In the genomic region with DNA sequence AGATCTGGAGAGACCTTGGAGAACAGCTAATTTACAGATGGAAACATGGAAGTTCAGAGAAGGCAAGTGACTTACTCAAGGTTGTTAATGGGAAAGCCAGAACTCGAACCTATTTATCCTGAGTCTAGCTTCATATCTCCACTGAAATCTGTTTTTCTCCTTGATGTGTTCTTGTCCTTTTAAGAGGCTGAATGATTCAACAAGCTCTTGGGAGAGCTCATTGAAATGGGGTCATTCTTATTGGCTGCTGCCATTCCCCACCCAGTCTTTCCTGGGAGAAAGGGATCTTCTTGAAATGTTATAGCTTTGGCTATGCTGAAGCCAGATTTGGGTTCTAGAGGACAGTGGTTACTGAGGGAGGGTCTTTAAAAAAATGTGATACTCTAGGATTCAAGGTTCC, we compare ENCODE assay signal across 38 cellular contexts. TPM values are rescaled to one million over a fixed set of nuclear protein-coding genes. Genes with fewer than 3 reads are reported as not detected.
"Had no signal": no experiment of that assay in that cellular context is flagged by ENCODE, and none has a peak within 500 bp of the region (broad histone marks: within the 10 kb centered on the region; RNA-seq: fewer than 3 reads in every experiment).

No MANE protein-coding gene starts in this region.

- H3K27me3 ChIP-seq: adrenal gland, body of pancreas, brain microvascular endothelial cell, breast epithelium, cardiac muscle cell had no signal

- ATAC-seq: activated CD8-positive, alpha-beta T cell treated with anti-CD3 and anti-CD28 coated beads for 36 hours; activated naive CD4-positive, alpha-beta T cell treated with anti-CD3 and anti-CD28 coated beads, Interleukin-2, amount 50 U/mL, for 72 hours; activated T-cell treated with anti-CD3 and anti-CD28 coated beads, Interleukin-2, amount 50 U/mL, for 4 hours; activated T-cell treated with anti-CD3 and anti-CD28 coated beads, Interleukin-2, amount 50 U/mL, for 72 hours; activated T-helper 17 cell treated with anti-CD3 and anti-CD28 coated beads, Interleukin-2, amount 50 U/mL, for 72 hours; body of pancreas had no signal

- H3K9me3 ChIP-seq: adrenal gland, body of pancreas, breast epithelium had no signal

- H3K27ac ChIP-seq: adrenal gland, body of pancreas, brain microvascular endothelial cell, breast epithelium, cardiac muscle cell, VCaP had no signal

- H3K4me1 ChIP-seq: adrenal gland, body of pancreas, breast epithelium had no signal

- FAIRE-seq: astrocyte, TTC549 had no signal

- DNase-seq: activated B cell treated with CpG ODN at 0.5 μM for 24 hours; activated CD4-positive, alpha-beta memory T cell treated with anti-CD3 and anti-CD28 coated beads for 36 hours; activated CD4-positive, alpha-beta T cell treated with anti-CD3 and anti-CD28 coated beads for 4 hours; activated CD4-positive, alpha-beta T cell treated with anti-CD3 and anti-CD28 coated beads, Interleukin-2, amount 10 ng/mL, durations not matched to agents 24 days and 14 days; activated CD4-positive, alpha-beta T cell treated with anti-CD3 and anti-CD28 coated beads, Interleukin-2, amount 50 U/mL, for 1 hour; activated CD4-positive, alpha-beta T cell treated with anti-CD3 and anti-CD28 coated beads, Interleukin-2, amount 50 U/mL, for 4 hours; activated CD4-positive, CD25-positive, alpha-beta regulatory T cell treated with anti-CD3 and anti-CD28 coated beads, Interleukin-2, amount 50 U/mL, for 72 hours; activated CD8-positive, alpha-beta memory T cell treated with anti-CD3 and anti-CD28 coated beads, Interleukin-2, amount 50 U/mL, for 4 hours; activated CD8-positive, alpha-beta T cell treated with anti-CD3 and anti-CD28 coated beads for 36 hours; activated effector memory CD4-positive, alpha-beta T cell treated with anti-CD3 and anti-CD28 coated beads, Interleukin-2, amount 50 U/mL, for 16 hours; activated gamma-delta T cell treated with Interleukin-2 at 50 U/mL for 16 hours; activated naive CD4-positive, alpha-beta T cell; activated naive CD4-positive, alpha-beta T cell treated with anti-CD3 and anti-CD28 coated beads for 36 hours; activated naive CD4-positive, alpha-beta T cell treated with anti-CD3 and anti-CD28 coated beads, Interleukin-2, amount 50 U/mL, for 16 hours; activated naive CD8-positive, alpha-beta T cell treated with anti-CD3 and anti-CD28 coated beads for 36 hours; activated T-cell treated with anti-CD3 and anti-CD28 coated beads for 4 hours; activated T-cell treated with anti-CD3 and anti-CD28 coated beads, Interleukin-2, amount 50 U/mL, for 1 hour; activated T-cell treated with anti-CD3 and anti-CD28 coated beads, Interleukin-2, amount 50 U/mL, for 4 hours; activated T-cell treated with anti-CD3 and anti-CD28 coated beads, Interleukin-2, amount 50 U/mL, for 72 hours; adrenal gland; amniotic stem cell; aorta; body of pancreas; caudate nucleus; cerebellar nuclear complex; T-helper 1 cell; T-helper 2 cell; T-helper 9 cell had no signal

- H3K36me3 ChIP-seq: adrenal gland, brain microvascular endothelial cell, breast epithelium, cardiac muscle cell had no signal

- H3K4me3 ChIP-seq: adrenal gland, body of pancreas, breast epithelium, cardiac muscle cell had no signal

RNA-seq across cellular contexts. Expression of gene RTP1, which starts 41.0 kb away (rescaled TPM):
- total RNA-seq: activated B cell treated with CpG ODN at 0.5 μM for 24 hours; activated CD4-positive, alpha-beta memory T cell treated with anti-CD3 and anti-CD28 coated beads for 36 hours; activated CD4-positive, alpha-beta T cell treated with anti-CD3 and anti-CD28 coated beads, Interleukin-2, amount 10 ng/mL, durations not matched to agents 24 days and 14 days; activated CD8-positive, alpha-beta memory T cell treated with anti-CD3 and anti-CD28 coated beads for 36 hours; activated CD8-positive, alpha-beta T cell treated with anti-CD3 and anti-CD28 coated beads for 36 hours; activated naive CD4-positive, alpha-beta T cell treated with anti-CD3 and anti-CD28 coated beads for 36 hours; activated naive CD4-positive, alpha-beta T cell treated with anti-CD3 and anti-CD28 coated beads, Interleukin-2, amount 50 U/mL, for 72 hours; activated naive CD8-positive, alpha-beta T cell treated with anti-CD3 and anti-CD28 coated beads for 36 hours; activated T-cell treated with anti-CD3 and anti-CD28 coated beads, Interleukin-2, amount 50 U/mL, for 4 hours; activated T-cell treated with anti-CD3 and anti-CD28 coated beads, Interleukin-2, amount 50 U/mL, for 72 hours; activated T-helper 1 cell treated with anti-CD3 and anti-CD28 coated beads, Interleukin-12 subunit alpha, Interleukin-12 subunit beta, Interleukin-2, Interleukin-4 antibody, amounts not matched to agents 30 ng/mL and 10 ng/mL and 1 ng/mL, durations not matched to agents 14 hours and 24 hours and 36 hours; activated T-helper 17 cell treated with anti-CD3 and anti-CD28 coated beads, Interleukin-2, amount 50 U/mL, for 72 hours; adrenal gland; astrocyte; body of pancreas; breast epithelium; cardiac muscle cell had no signal
- polyA plus RNA-seq: aorta, cardiac muscle cell had no signal

RNA-seq across cellular contexts. Expression of gene MASP1, which starts 53.3 kb away (rescaled TPM):
- total RNA-seq: activated B cell treated with CpG ODN at 0.5 μM for 24 hours; activated CD4-positive, alpha-beta memory T cell treated with anti-CD3 and anti-CD28 coated beads for 36 hours; activated CD4-positive, alpha-beta T cell treated with anti-CD3 and anti-CD28 coated beads, Interleukin-2, amount 10 ng/mL, durations not matched to agents 24 days and 14 days; activated CD8-positive, alpha-beta memory T cell treated with anti-CD3 and anti-CD28 coated beads for 36 hours; activated CD8-positive, alpha-beta T cell treated with anti-CD3 and anti-CD28 coated beads for 36 hours; activated naive CD4-positive, alpha-beta T cell treated with anti-CD3 and anti-CD28 coated beads for 36 hours; activated naive CD4-positive, alpha-beta T cell treated with anti-CD3 and anti-CD28 coated beads, Interleukin-2, amount 50 U/mL, for 72 hours; activated naive CD8-positive, alpha-beta T cell treated with anti-CD3 and anti-CD28 coated beads for 36 hours; activated T-cell treated with anti-CD3 and anti-CD28 coated beads, Interleukin-2, amount 50 U/mL, for 72 hours; activated T-helper 1 cell treated with anti-CD3 and anti-CD28 coated beads, Interleukin-12 subunit alpha, Interleukin-12 subunit beta, Interleukin-2, Interleukin-4 antibody, amounts not matched to agents 30 ng/mL and 10 ng/mL and 1 ng/mL, durations not matched to agents 14 hours and 24 hours and 36 hours; activated T-helper 17 cell treated with anti-CD3 and anti-CD28 coated beads, Interleukin-2, amount 50 U/mL, for 72 hours had no signal
